11 cellular contexts compared by ENCODE assay signal in genomic region chr2:145006957-145007672, GRCh38.
A peak's percentile ranks its signal among the peaks of the same experiment; 100 is the strongest.
DNase-seq lines count a peak whose midpoint lies in the region; ATAC-seq and TF ChIP-seq lines count a peak whose summit lies in the region.
"Had no signal": no experiment of that assay in that cellular context is flagged by ENCODE, and none has a peak within 500 bp of the region (broad histone marks: within the 10 kb centered on the region; RNA-seq: fewer than 3 reads in every experiment).

No MANE protein-coding gene starts in this region.

- peak overlapping the region; percentile 62 for H3K4me2 ChIP-seq in mesenchymal stem cell (ENCODE audit: low read length, poor library complexity, severe bottlenecking)

- peak overlapping the region; percentile 83 for H3K9ac ChIP-seq in mesenchymal stem cell (ENCODE audit: low read length)

- no peak overlapping the region for H2BK15ac ChIP-seq in mesenchymal stem cell (ENCODE audit: low read depth, poor library complexity, severe bottlenecking)

- peak overlapping the region; percentile 21 to 69 for H3K18ac ChIP-seq in mesenchymal stem cell (ENCODE audit: low read depth in 1 of 2, low read length in 2 of 2)

- no peak overlapping the region for H2BK120ac ChIP-seq in mesenchymal stem cell (ENCODE audit: low read depth, low read length)

- DNase-seq in AG08396 (ENCODE audit: low spot score) (peak; percentile 50), NB4 (ENCODE audit: low read depth) (peak; percentile 22), epidermal melanocyte (ENCODE audit: insufficient read length, low spot score) (peak; percentile 31), mesenchymal stem cell (peak; percentile 95), NCI-H1417 treated with DMSO at 0.1 percent for 48 hours (lab: John Stamatoyannopoulos, UW) (no peak), OCI-M1 (lab: John Stamatoyannopoulos, UW) (no peak)
- no peak for DNase-seq in activated CD4-positive, alpha-beta memory T cell treated with anti-CD3 and anti-CD28 coated beads, Interleukin-2, amount 10 ng/mL, durations not matched to agents 7 days and 5 days
- DNase-seq: activated gamma-delta T cell treated with Interleukin-2 at 50 U/mL for 16 hours, DND-41, KBM-7 had no signal

- no peak for ATAC-seq in activated T-helper 17 cell treated with anti-CD3 and anti-CD28 coated beads, Interleukin-2, amount 50 U/mL, for 72 hours (replicated peaks)

- H3K14ac ChIP-seq in mesenchymal stem cell (ENCODE audit: low read length in 2 of 2), result no peak overlapping the region

- H3K9me3 ChIP-seq in mesenchymal stem cell (ENCODE audit: control insufficient read depth, low read length), result no peaks in the 10 kb centered on the region

- no peaks in the 10 kb centered on the region for H3K79me1 ChIP-seq in mesenchymal stem cell (replicated peaks; ENCODE audit: low read length, poor library complexity, severe bottlenecking)

- H4K91ac ChIP-seq in mesenchymal stem cell (ENCODE audit: low read length), result no peak overlapping the region

- H3K23ac ChIP-seq in mesenchymal stem cell (ENCODE audit: low read length in 2 of 2), result no peak overlapping the region

- H3K4me3 Mint-ChIP-seq in activated T-helper 17 cell treated with anti-CD3 and anti-CD28 coated beads, Interleukin-2, amount 50 U/mL, for 72 hours, result no peak overlapping the region
- no peak overlapping the region for H3K4me3 Mint-ChIP-seq in activated CD4-positive, alpha-beta memory T cell treated with anti-CD3 and anti-CD28 coated beads, Interleukin-2, amount 10 ng/mL, durations not matched to agents 7 days and 5 days

- H3K4me1 Mint-ChIP-seq in activated T-helper 17 cell treated with anti-CD3 and anti-CD28 coated beads, Interleukin-2, amount 50 U/mL, for 72 hours, result no peaks in the 10 kb centered on the region
- H3K4me1 Mint-ChIP-seq in activated CD4-positive, alpha-beta memory T cell treated with anti-CD3 and anti-CD28 coated beads, Interleukin-2, amount 10 ng/mL, durations not matched to agents 7 days and 5 days, result no peaks in the 10 kb centered on the region

- no peaks in the 10 kb centered on the region for H3K36me3 Mint-ChIP-seq in activated T-helper 17 cell treated with anti-CD3 and anti-CD28 coated beads, Interleukin-2, amount 50 U/mL, for 72 hours (ENCODE audit: low read depth)
- no peaks in the 10 kb centered on the region for H3K36me3 Mint-ChIP-seq in activated CD4-positive, alpha-beta memory T cell treated with anti-CD3 and anti-CD28 coated beads, Interleukin-2, amount 10 ng/mL, durations not matched to agents 7 days and 5 days (ENCODE audit: low read depth)

- POLR2A ChIA-PET in activated CD4-positive, alpha-beta memory T cell treated with anti-CD3 and anti-CD28 coated beads, Interleukin-2, amount 10 ng/mL, durations not matched to agents 7 days and 5 days (lab: Charles Lee), result no interaction called here

- H3K36me3 ChIP-seq in mesenchymal stem cell (ENCODE audit: control insufficient read depth in 1 of 2, insufficient read depth in 2 of 2, low read depth in 1 of 2, low read length in 2 of 2), result no peaks in the 10 kb centered on the region

- no peak overlapping the region for H3K4me3 ChIP-seq in NB4 (ENCODE audit: low read depth, low read length)
- peak overlapping the region in 1 of 2 experiments; percentile 63 for H3K4me3 ChIP-seq in mesenchymal stem cell (ENCODE audit: insufficient read depth in 1 of 2, low read depth in 1 of 2, low read length in 2 of 2)

- peaks cover 7% of the 10 kb centered on the region for H3K27me3 Mint-ChIP-seq in activated T-helper 17 cell treated with anti-CD3 and anti-CD28 coated beads, Interleukin-2, amount 50 U/mL, for 72 hours
- H3K27me3 Mint-ChIP-seq in activated CD4-positive, alpha-beta memory T cell treated with anti-CD3 and anti-CD28 coated beads, Interleukin-2, amount 10 ng/mL, durations not matched to agents 7 days and 5 days, result no peaks in the 10 kb centered on the region

- WGBS in mesenchymal stem cell, result 34% methylated on average over 9 of the region's 12 CpGs

- no peaks in the 10 kb centered on the region for H3K4me1 ChIP-seq in mesenchymal stem cell (ENCODE audit: control insufficient read depth, insufficient read depth, low read depth, low read length)

- H2AFZ ChIP-seq in mesenchymal stem cell (ENCODE audit: low read depth, low read length), result no peak overlapping the region

- H3K27ac ChIP-seq in mesenchymal stem cell (ENCODE audit: low read length, poor library complexity, severe bottlenecking), result peak overlapping the region; percentile 77

- no peak overlapping the region for H2BK5ac ChIP-seq in mesenchymal stem cell (ENCODE audit: low read depth, low read length, poor library complexity, severe bottlenecking)

- CTCF ChIA-PET in activated CD4-positive, alpha-beta memory T cell treated with anti-CD3 and anti-CD28 coated beads, Interleukin-2, amount 10 ng/mL, durations not matched to agents 7 days and 5 days (lab: Charles Lee), result no interaction called here

- H2AK5ac ChIP-seq in mesenchymal stem cell (ENCODE audit: low read length, severe bottlenecking), result no peak overlapping the region

- peak overlapping the region in 1 of 2 experiments; percentile 31 for H2BK12ac ChIP-seq in mesenchymal stem cell (ENCODE audit: low read length in 2 of 2)

- no peak for TF ChIP-seq CTCF in NB4 (IDR thresholded peaks at IDR 0.05; ENCODE audit: low read depth, low read length)

- no peaks in the 10 kb centered on the region for H3K27me3 ChIP-seq in mesenchymal stem cell (ENCODE audit: control insufficient read depth in 1 of 2, insufficient read depth in 1 of 2, low read length in 2 of 2)

- TF ChIP-seq POLR2A in NB4 (IDR thresholded peaks at IDR 0.05; ENCODE audit: extremely low read depth, insufficient read length), result no peak

- H4K8ac ChIP-seq in mesenchymal stem cell (ENCODE audit: low read length), result peak overlapping the region; percentile 66

- H3K27ac Mint-ChIP-seq in activated T-helper 17 cell treated with anti-CD3 and anti-CD28 coated beads, Interleukin-2, amount 50 U/mL, for 72 hours, result no peak overlapping the region
- no peak overlapping the region for H3K27ac Mint-ChIP-seq in activated CD4-positive, alpha-beta memory T cell treated with anti-CD3 and anti-CD28 coated beads, Interleukin-2, amount 10 ng/mL, durations not matched to agents 7 days and 5 days

- peak overlapping the region in 1 of 2 experiments; percentile 77 for H3K4ac ChIP-seq in mesenchymal stem cell (ENCODE audit: low read depth in 1 of 2, low read length in 2 of 2)

- H3K9me3 Mint-ChIP-seq in activated T-helper 17 cell treated with anti-CD3 and anti-CD28 coated beads, Interleukin-2, amount 50 U/mL, for 72 hours, result no peaks in the 10 kb centered on the region
- no peaks in the 10 kb centered on the region for H3K9me3 Mint-ChIP-seq in activated CD4-positive, alpha-beta memory T cell treated with anti-CD3 and anti-CD28 coated beads, Interleukin-2, amount 10 ng/mL, durations not matched to agents 7 days and 5 days

Comparison
In these comparisons a context has a peak if more than half of its experiments do, and no peak if none do; other contexts are left out.
1. DNase-seq: peak in AG08396 (single experiment), NB4 (single experiment), epidermal melanocyte (single experiment) and mesenchymal stem cell (single experiment); none in NCI-H1417 treated with DMSO at 0.1 percent for 48 hours (single experiment), activated CD4-positive, alpha-beta memory T cell treated with anti-CD3 and anti-CD28 coated beads, Interleukin-2, amount 10 ng/mL, durations not matched to agents 7 days and 5 days (single experiment) and OCI-M1 (single experiment).